9 cellular contexts compared by ENCODE assay signal in genomic region chr12:106978035-106978800, GRCh38. TPM values are rescaled to one million over a fixed set of nuclear protein-coding genes. Genes with fewer than 3 reads are reported as not detected.
A peak's percentile ranks its signal among the peaks of the same experiment; 100 is the strongest.
DNase-seq lines count a peak whose midpoint lies in the region; ATAC-seq, FAIRE-seq and TF ChIP-seq lines count a peak whose summit lies in the region.
"Had no signal": no experiment of that assay in that cellular context is flagged by ENCODE, and none has a peak within 500 bp of the region (broad histone marks: within the 10 kb centered on the region; RNA-seq: fewer than 3 reads in every experiment).

No MANE protein-coding gene starts in this region.

- H3K4me1 ChIP-seq in pancreas = peaks cover 44 to 59% (median 54%) of the 10 kb centered on the region in 3 donors

- ATAC-seq in pancreas = peak in 2 of 4 donors; percentile 13 to 14
- ATAC-seq in GM18511 (IDR thresholded peaks at IDR 0.05; ENCODE audit: unreplicated experiment) = no peak
- no peak for ATAC-seq in HG02678 (IDR thresholded peaks at IDR 0.05; ENCODE audit: unreplicated experiment)
- no peak for ATAC-seq in GM21528 (IDR thresholded peaks at IDR 0.05; ENCODE audit: low FRiP score, unreplicated experiment)

- peak; percentile 70 for DNase-seq in G401 (ENCODE audit: low spot score)
- peak; percentile 63 for DNase-seq in NCI-H748 (lab: John Stamatoyannopoulos, UW; ENCODE audit: unreplicated experiment)
- peak; percentile 47 for DNase-seq in fibroblast of mammary gland (ENCODE audit: low read depth)
- DNase-seq in pancreas = peak in 5 of 6 donors; percentile 44 to 65 (median 51)
- DNase-seq in COLO829 (ENCODE audit: low spot score) = no peak

- H3K9me3 ChIP-seq in pancreas = no peaks in the 10 kb centered on the region

- no peaks in the 10 kb centered on the region for H3K27me3 ChIP-seq in pancreas

- H3K4me3 ChIP-seq in fibroblast of mammary gland (ENCODE audit: control insufficient read depth, low read depth, low read length) (no peak overlapping the region), pancreas (no peak overlapping the region)

- no peaks in the 10 kb centered on the region for H3K36me3 ChIP-seq in pancreas

- TF ChIP-seq CTCF in fibroblast of mammary gland (conservative IDR thresholded peaks at IDR 0.05; ENCODE audit: control insufficient read depth, insufficient read depth, low read depth, low read length) (no peak), pancreas (IDR thresholded peaks at IDR 0.05) (no peak)

- 24 to 34% methylated on average over 9 of the region's 9 CpGs for WGBS in pancreas, 2 donors

- intact Hi-C loops in pancreas (cut with DNase I) = no loop called here

- H3K27ac ChIP-seq in pancreas = peak overlapping the region; percentile 2 to 85 (median 48)

- FAIRE-seq in pancreas (lab: Jason Lieb, UNC) = no peak
- FAIRE-seq: HTR-8/SVneo had no signal

- in situ Hi-C loops in G401 (cut with HindIII; ENCODE audit: low sequenced_read_pairs) = no loop called here

RNA-seq across cellular contexts. Expression of gene MTERF2, which starts 8.7 kb away (rescaled TPM):
- total RNA-seq in G401 (2014; rRNA removed; shearing (Covaris generic)) = 18.8 and 21.3 TPM in 2 replicates
- total RNA-seq in pancreas = 10 to 100 TPM in 5 of 6 donors, 1 to 10 TPM in 1; 9.9 to 15.0 (median 13.7) TPM
- polyA plus RNA-seq in pancreas = 10 to 100 TPM; 31.8 to 42.8 TPM

RNA-seq across cellular contexts. Expression of gene TMEM263, which starts 22.5 kb away (rescaled TPM):
- 32.0 and 51.7 TPM in 2 replicates for total RNA-seq in G401 (2014; rRNA removed; shearing (Covaris generic))
- 10 to 100 TPM; 17.5 to 34.5 (median 24.7) TPM for total RNA-seq in pancreas
- polyA plus RNA-seq in pancreas = 10 to 100 TPM; 12.7 to 23.9 TPM
